Comparison of ENCODE assay signal across 23 cellular contexts in the genomic region with DNA sequence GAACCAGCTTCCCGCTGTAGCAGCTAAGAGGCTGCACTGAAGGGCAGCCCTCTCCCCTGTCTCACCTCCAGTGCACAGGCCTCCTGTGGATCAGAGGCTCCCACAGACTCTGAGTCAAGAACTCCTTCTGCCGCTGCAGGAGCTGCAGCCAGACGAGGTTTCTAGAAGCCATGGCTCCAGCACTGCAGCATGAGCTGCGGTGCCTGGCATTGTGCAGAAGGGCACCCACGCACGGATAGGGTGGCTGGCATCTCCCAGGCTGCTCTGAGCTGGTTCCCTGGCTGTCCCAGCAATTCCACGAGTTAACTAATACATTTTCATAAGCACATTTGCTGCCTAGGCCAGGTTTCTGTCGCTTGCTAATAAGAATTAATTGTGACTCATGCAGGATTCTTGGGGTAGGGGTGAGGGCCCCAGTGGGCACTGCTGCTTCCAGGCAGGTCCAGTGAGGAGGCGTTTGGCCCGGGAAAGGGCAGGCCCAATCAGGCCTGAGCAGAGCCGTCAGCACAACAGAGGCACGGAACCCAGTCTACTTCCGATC.
"Had no signal": no experiment of that assay in that cellular context is flagged by ENCODE, and none has a peak within 500 bp of the region (broad histone marks: within the 10 kb centered on the region; RNA-seq: fewer than 3 reads in every experiment).

No MANE protein-coding gene starts in this region.

- H3K4me2 ChIP-seq: smooth muscle cell had no signal

- H3K27me3 Mint-ChIP-seq: activated naive CD8-positive, alpha-beta T cell treated with anti-CD3 and anti-CD28 coated beads, Interleukin-2, amount 10 ng/mL, durations not matched to agents 7 days and 5 days; stimulated activated memory B cell treated with anti-CD40 and anti-IgM and Interleukin-4, amounts not matched to agents 10 μg/mL and 1 μg/mL and 100 μg/mL, for 72 hours had no signal

- H3K4me1 ChIP-seq: sigmoid colon, stomach, suprapubic skin, tibial nerve had no signal

- ATAC-seq: esophagus mucosa; stimulated activated memory B cell treated with anti-CD40 and anti-IgM and Interleukin-4, amounts not matched to agents 10 μg/mL and 1 μg/mL and 100 μg/mL, for 72 hours; T-cell had no signal

- H3K36me3 Mint-ChIP-seq: memory B cell; stimulated activated memory B cell treated with anti-CD40 and anti-IgM and Interleukin-4, amounts not matched to agents 10 μg/mL and 1 μg/mL and 100 μg/mL, for 72 hours; T-cell had no signal

- H3K27me3 ChIP-seq: sigmoid colon, tibial nerve had no signal

- H3K36me3 ChIP-seq: sigmoid colon, stomach, suprapubic skin, tibial nerve had no signal

- H3K27ac Mint-ChIP-seq: activated naive CD8-positive, alpha-beta T cell treated with anti-CD3 and anti-CD28 coated beads, Interleukin-2, amount 10 ng/mL, durations not matched to agents 7 days and 5 days; activated T-helper 2 cell treated with anti-CD3 and anti-CD28 coated beads, Interferon-gamma antibody, Interleukin-2, Interleukin-4, amounts not matched to agents 10 μg/mL and 5 μg/mL and 100 μg/mL, durations not matched to agents 14 hours and 24 hours and 36 hours; memory B cell; nephron; stimulated activated memory B cell treated with anti-CD40 and anti-IgM and Interleukin-4, amounts not matched to agents 10 μg/mL and 1 μg/mL and 100 μg/mL, for 72 hours; T-cell; T-helper 2 cell treated with Interferon-gamma antibody and Interleukin-4, amounts not matched to agents 5 μg/mL and 100 μg/mL, for 36 hours had no signal

- H3K4me3 ChIP-seq: sigmoid colon, smooth muscle cell, stomach, suprapubic skin, tibial nerve had no signal

- H3K4me1 Mint-ChIP-seq: memory B cell; nephron; stimulated activated memory B cell treated with anti-CD40 and anti-IgM and Interleukin-4, amounts not matched to agents 10 μg/mL and 1 μg/mL and 100 μg/mL, for 72 hours had no signal

- DNase-seq: activated CD4-positive, alpha-beta T cell treated with anti-CD3 and anti-CD28 coated beads for 1 hour; activated naive CD4-positive, alpha-beta T cell; activated naive CD8-positive, alpha-beta T cell treated with anti-CD3 and anti-CD28 coated beads, Interleukin-2, amount 10 ng/mL, durations not matched to agents 7 days and 5 days; amniotic stem cell; dermis blood vessel endothelial cell; effector CD8-positive, alpha-beta T cell; foreskin melanocyte; glutamatergic neuron; hippocampal formation; sigmoid colon; stimulated activated CD4-positive, alpha-beta T cell treated with anti-CD3 and anti-CD28 coated beads, Interleukin-15, amount 100 ng/mL, for 24 hours; stomach; T-cell had no signal

- H3K27ac ChIP-seq: sigmoid colon, stomach, suprapubic skin, tibial nerve, VCaP had no signal

- H3K4me3 Mint-ChIP-seq: activated naive CD8-positive, alpha-beta T cell treated with anti-CD3 and anti-CD28 coated beads, Interleukin-2, amount 10 ng/mL, durations not matched to agents 7 days and 5 days; memory B cell; nephron; stimulated activated memory B cell treated with anti-CD40 and anti-IgM and Interleukin-4, amounts not matched to agents 10 μg/mL and 1 μg/mL and 100 μg/mL, for 72 hours; T-cell; T-helper 2 cell treated with Interferon-gamma antibody and Interleukin-4, amounts not matched to agents 5 μg/mL and 100 μg/mL, for 36 hours had no signal
